8 cellular contexts compared by ENCODE assay signal in the genomic region with DNA sequence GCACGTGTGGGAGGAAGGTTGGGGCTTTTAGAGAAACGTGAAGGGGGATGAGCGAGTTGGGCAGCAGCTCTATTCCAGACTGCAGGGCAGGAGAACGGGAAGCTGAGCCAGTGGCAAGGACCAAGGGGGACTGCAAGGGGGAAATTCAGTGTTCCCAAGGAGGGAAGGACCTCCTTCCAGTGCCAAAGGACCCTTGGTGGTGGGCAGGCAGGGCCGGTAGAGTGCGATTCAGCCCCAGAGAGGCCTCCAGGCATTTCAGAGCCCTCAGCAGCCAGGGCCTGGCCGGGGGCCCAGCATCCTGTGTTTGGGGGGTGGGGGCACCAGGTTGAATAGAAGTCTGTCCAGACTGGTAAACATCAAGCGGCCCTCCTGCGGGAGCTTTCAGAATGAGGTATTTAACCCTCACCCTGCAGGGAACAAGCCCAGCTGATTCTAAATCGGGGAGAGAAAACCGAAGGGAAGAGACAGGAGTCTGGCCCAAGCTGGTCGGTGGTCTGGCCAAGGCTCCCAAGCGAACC. TPM values are rescaled to one million over a fixed set of nuclear protein-coding genes. Genes with fewer than 3 reads are reported as not detected.
DNase-seq lines count a peak whose midpoint lies in the region; ATAC-seq and TF ChIP-seq lines count a peak whose summit lies in the region.

No MANE protein-coding gene starts in this region.

- CTCF ChIA-PET in Calu3 (lab: Charles Lee), result interaction anchor here (0.6 to 1.8 kb wide), 8 partner anchors 17 to 171 kb away, joined by 3 to 10 read pairs (median 5); a partner anchor contains a TSS

- BruUV-seq in Calu3 (replicated peaks; lab: Mats Ljungman, UMichigan), result no TSS peak

- no peak for TF ChIP-seq POLR2A in prostate gland (IDR thresholded peaks at IDR 0.05)

- peaks cover 30% of the 10 kb centered on the region for H3K36me3 Mint-ChIP-seq in Calu3 (ENCODE audit: insufficient read depth, unreplicated experiment)
- H3K36me3 Mint-ChIP-seq in effector memory CD8-positive, alpha-beta T cell (ENCODE audit: insufficient read depth), result peaks cover 3% of the 10 kb centered on the region

- H3K27ac ChIP-seq in prostate gland, result peak overlapping the region in 1 of 2 donors; percentile 56

- no peaks in the 10 kb centered on the region for H3K9me3 ChIP-seq in prostate gland

- H3K4me1 Mint-ChIP-seq in Calu3 (ENCODE audit: low read depth, unreplicated experiment), result peaks cover 13% of the 10 kb centered on the region
- H3K4me1 Mint-ChIP-seq in effector memory CD8-positive, alpha-beta T cell (ENCODE audit: low read depth in 2 of 2), result peaks cover 18 to 24% of the 10 kb centered on the region in 2 donors

- TF ChIP-seq CTCF in Calu3 (IDR thresholded peaks at IDR 0.05; ENCODE audit: unreplicated experiment) (no peak), prostate gland (IDR thresholded peaks at IDR 0.05) (no peak)

- DNase-seq in Calu3, result no peak
- DNase-seq in NCI-H69 (lab: John Stamatoyannopoulos, UW), result peak; percentile 78
- DNase-seq in effector memory CD8-positive, alpha-beta T cell, result no peak
- DNase-seq in prostate gland (ENCODE audit: low spot score), result no peak
- no peak for DNase-seq in AG20443 (ENCODE audit: low spot score)
- DNase-seq in stimulated activated naive CD4-positive, alpha-beta T cell treated with Interleukin-2 at 50 U/mL for 16 hours (lab: John Stamatoyannopoulos, UW), result no peak
- DNase-seq in glomerular visceral epithelial cell (ENCODE audit: extremely low spot score), result no peak

- H3K4me3 Mint-ChIP-seq in Calu3 (ENCODE audit: low read depth, unreplicated experiment), result peak overlapping the region; percentile 78
- peak overlapping the region; percentile 93 to 94 for H3K4me3 Mint-ChIP-seq in effector memory CD8-positive, alpha-beta T cell

- intact Hi-C loops in Calu3 (cut with micrococcal nuclease; ENCODE audit: unreplicated experiment) (no loop called here), prostate gland (cut with DNase I) (loop anchor here (10.0 kb wide), 2 partner anchors 90 to 170 kb away; no protein-coding TSS in a partner anchor)

- H3K4me3 ChIP-seq in prostate gland, result peak overlapping the region; percentile 28 to 37

- no peak overlapping the region for H3K27ac Mint-ChIP-seq in Calu3 (ENCODE audit: unreplicated experiment)
- peak overlapping the region; percentile 83 to 84 for H3K27ac Mint-ChIP-seq in effector memory CD8-positive, alpha-beta T cell

- 27% methylated on average over 13 of the region's 13 CpGs for WGBS in prostate gland

- H3K4me1 ChIP-seq in prostate gland (replicated peaks), result no peaks in the 10 kb centered on the region

- ATAC-seq in effector memory CD8-positive, alpha-beta T cell (replicated peaks), result no peak
- no peak for ATAC-seq in GM21515 (IDR thresholded peaks at IDR 0.05; ENCODE audit: unreplicated experiment)

- H3K27me3 Mint-ChIP-seq in Calu3 (ENCODE audit: unreplicated experiment), result peaks cover 44% of the 10 kb centered on the region
- peaks cover 14 to 25% of the 10 kb centered on the region in 2 donors for H3K27me3 Mint-ChIP-seq in effector memory CD8-positive, alpha-beta T cell

- H3K27me3 ChIP-seq in prostate gland (replicated peaks; ENCODE audit: insufficient read depth), result no peaks in the 10 kb centered on the region

- H3K36me3 ChIP-seq in prostate gland, result no peaks in the 10 kb centered on the region

- H3K9me3 Mint-ChIP-seq in Calu3 (ENCODE audit: low read depth, unreplicated experiment), result no peaks in the 10 kb centered on the region
- no peaks in the 10 kb centered on the region for H3K9me3 Mint-ChIP-seq in effector memory CD8-positive, alpha-beta T cell

RNA-seq across cellular contexts. Expression of a gene that starts 2.3 kb away (rescaled TPM):
- total RNA-seq in Calu3 (2022) (3.0 and 3.2 TPM in 2 replicates), prostate gland (10 to 100 TPM; 16.1 to 27.6 TPM)

RNA-seq across cellular contexts. Expression of a gene that starts 56.7 kb away (rescaled TPM):
- total RNA-seq in Calu3 (2022) (60.1 and 62.0 TPM in 2 replicates), prostate gland (10 to 100 TPM; 32.8 to 57.7 TPM)

RNA-seq across cellular contexts. Expression of a gene that starts 58.7 kb away (rescaled TPM):
- total RNA-seq in Calu3 (2022) (12.8 and 13.7 TPM in 2 replicates), prostate gland (10 to 100 TPM; 22.0 to 39.6 TPM)
